In the genomic region with DNA sequence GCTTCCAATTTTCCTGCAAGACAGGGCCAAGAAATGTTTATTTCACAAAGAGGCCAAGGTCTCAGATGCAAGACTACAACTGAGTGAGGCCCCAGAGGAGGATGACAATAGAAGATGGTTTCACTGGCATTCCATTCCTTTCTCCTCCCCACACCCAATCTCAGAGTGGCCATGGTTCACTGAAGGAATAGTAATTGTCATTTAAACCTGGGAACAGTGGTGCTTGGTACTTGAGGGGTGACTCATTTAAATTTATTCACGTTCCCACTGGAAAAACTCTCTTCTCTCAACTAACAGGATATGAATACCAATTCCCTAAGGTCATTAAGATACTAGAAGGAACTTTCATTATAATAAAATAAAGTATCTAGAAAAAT, we compare ENCODE assay signal across 10 cellular contexts. TPM values are rescaled to one million over a fixed set of nuclear protein-coding genes. Genes with fewer than 3 reads are reported as not detected.
A peak's percentile ranks its signal among the peaks of the same experiment; 100 is the strongest.
DNase-seq lines count a peak whose midpoint lies in the region; ATAC-seq and TF ChIP-seq lines count a peak whose summit lies in the region.
"Had no signal": no experiment of that assay in that cellular context is flagged by ENCODE, and none has a peak within 500 bp of the region (broad histone marks: within the 10 kb centered on the region; RNA-seq: fewer than 3 reads in every experiment).

No MANE protein-coding gene starts in this region.

- H3K27ac ChIP-seq in AG04450 (ENCODE audit: low read depth, low read length) (peak overlapping the region; percentile 87), PC-3 (ENCODE audit: low read length) (peak overlapping the region; percentile 96), mesodermal cell (ENCODE audit: low read depth, low read length, severe bottlenecking) (peak overlapping the region; percentile 33)

- DNase-seq in AG04450 (ENCODE audit: low read depth, low spot score) = no peak
- peak; percentile 92 for DNase-seq in PC-3
- DNase-seq in epithelial cell of proximal tubule (ENCODE audit: low read depth) = peak; percentile 92
- DNase-seq in NCI-H1092 treated with DMSO at 0.1 percent for 48 hours (lab: John Stamatoyannopoulos, UW) = no peak
- no peak for DNase-seq in activated CD4-positive, alpha-beta T cell treated with anti-CD3 and anti-CD28 coated beads for 1 hour
- no peak for DNase-seq in effector CD4-positive, alpha-beta T cell
- DNase-seq: activated CD4-positive, alpha-beta T cell treated with anti-CD3 and anti-CD28 coated beads for 4 hours; NCI-H748 treated with DMSO at 0.1 percent for 48 hours had no signal

- peak overlapping the region; percentile 56 for H3K4me2 ChIP-seq in PC-3 (ENCODE audit: low read length)

- TF ChIP-seq CTCF in AG04450 (IDR thresholded peaks at IDR 0.05; ENCODE audit: low read depth, low read length) (no peak), PC-3 (conservative IDR thresholded peaks at IDR 0.05; ENCODE audit: low read depth, low read length) (no peak), epithelial cell of proximal tubule (conservative IDR thresholded peaks at IDR 0.05; ENCODE audit: low read depth, low read length) (no peak)

- H3K27me3 ChIP-seq in AG04450 (ENCODE audit: control insufficient read depth, insufficient read depth, low read length) (no peaks in the 10 kb centered on the region), PC-3 (ENCODE audit: low read length) (no peaks in the 10 kb centered on the region)

- no CpG with 5 or more reads among the region's 1 CpG for WGBS in mesodermal cell (ENCODE audit: insufficient coverage in 2 of 2), 2 experiments

- H3K9me3 ChIP-seq in AG04450 (ENCODE audit: control insufficient read depth, insufficient read depth, low read length) (no peaks in the 10 kb centered on the region), PC-3 (ENCODE audit: low read length) (no peaks in the 10 kb centered on the region), mesodermal cell (ENCODE audit: control insufficient read depth, low read length) (no peaks in the 10 kb centered on the region)

- no peak overlapping the region for H2AFZ ChIP-seq in PC-3 (ENCODE audit: low read length)

- H3K4me1 ChIP-seq in PC-3 (ENCODE audit: insufficient read depth, low read length) = peaks cover 85% of the 10 kb centered on the region
- peaks cover 34% of the 10 kb centered on the region for H3K4me1 ChIP-seq in mesodermal cell (ENCODE audit: control insufficient read depth, insufficient read depth, low read length, poor library complexity, severe bottlenecking)

- no peaks in the 10 kb centered on the region for H3K36me3 ChIP-seq in PC-3 (ENCODE audit: low read depth, low read length)
- no peaks in the 10 kb centered on the region for H3K36me3 ChIP-seq in mesodermal cell (ENCODE audit: control insufficient read depth, insufficient read depth, low read length)

- intact Hi-C loops in PC-3 (cut with micrococcal nuclease) = loop anchor here (2.0 to 5.0 kb wide), 3 partner anchors 14 to 43 kb away; no protein-coding TSS in a partner anchor

- peaks cover 35% of the 10 kb centered on the region for H3F3A ChIP-seq in PC-3 (ENCODE audit: low read length, unreplicated experiment)

- POLR2A ChIA-PET in AG04450 (lab: Yijun Ruan, JAX) (interaction anchor here (0.6 to 1.7 kb wide), 7 partner anchors 10 to 212 kb away, joined by 3 to 7 read pairs (median 5); no protein-coding TSS in a partner anchor), PC-3 (lab: Charles Lee; ENCODE audit: unreplicated experiment) (interaction anchor here (0.6 to 1.4 kb wide), 5 partner anchors 12 to 130 kb away, joined by 3 to 17 read pairs (median 8); no protein-coding TSS in a partner anchor)

- ATAC-seq in PC-3 = peak; percentile 45
- no peak for ATAC-seq in GM18909 (IDR thresholded peaks at IDR 0.05; ENCODE audit: poor library complexity, unreplicated experiment)

- no peaks in the 10 kb centered on the region for H3K9me2 ChIP-seq in PC-3 (replicated peaks; ENCODE audit: low read length)

- no peaks in the 10 kb centered on the region for H3K79me2 ChIP-seq in PC-3 (ENCODE audit: low read length)

- BruUV-seq in PC-3 (replicated peaks; lab: Mats Ljungman, UMichigan) = TSS peak; percentile 61

- CTCF ChIA-PET in AG04450 (lab: Charles Lee) (interaction anchor here (1.0 to 2.6 kb wide), 2 partner anchors 24 to 42 kb away, joined by 5 to 7 read pairs; no protein-coding TSS in a partner anchor), PC-3 (lab: Charles Lee) (interaction anchor here (0.8 kb wide), 1 partner anchor 22 kb away, joined by 3 read pairs; no protein-coding TSS in a partner anchor)

- no peak overlapping the region for H3K4me3 ChIP-seq in AG04450 (ENCODE audit: low read depth, low read length)
- 0 out of 2 replicates have a peak overlapping the region, but pooled peaks have one; percentile 6 for H3K4me3 ChIP-seq in PC-3 (ENCODE audit: low read length)
- H3K4me3 ChIP-seq in epithelial cell of proximal tubule (ENCODE audit: low read depth, low read length) = no peak overlapping the region
- no peak overlapping the region for H3K4me3 ChIP-seq in mesodermal cell (ENCODE audit: extremely low read depth, insufficient read depth, low read length, poor library complexity, severe bottlenecking)

- no peaks in the 10 kb centered on the region for H4K20me1 ChIP-seq in PC-3 (ENCODE audit: low read length)

- peak overlapping the region; percentile 97 for H3K9ac ChIP-seq in PC-3 (ENCODE audit: low read length)

RNA-seq across cellular contexts. Expression of a gene that starts 35.3 kb away (rescaled TPM):
- 4.3 and 6.1 TPM in 2 replicates for polyA plus RNA-seq in AG04450 (2011; rRNA removed)
- polyA minus RNA-seq in AG04450 (2011; rRNA and poly(A)+ RNA removed) = 2.1 and 3.5 TPM in 2 replicates
- 360 and 477 TPM in 2 replicates for total RNA-seq in PC-3 (2014; rRNA removed)
- 24.9 and 31.4 TPM in 2 replicates for total RNA-seq in epithelial cell of proximal tubule
- not detected for polyA plus RNA-seq in mesodermal cell (2013, experiment 1 of 2)
- not detected for polyA plus RNA-seq in mesodermal cell (2013, experiment 2 of 2)

Comparison
In these comparisons a context has a peak if more than half of its experiments do, and no peak if none do; other contexts are left out.
1. DNase-seq: peak in PC-3 (single experiment) and epithelial cell of proximal tubule (single experiment); none in AG04450 (single experiment), NCI-H1092 treated with DMSO at 0.1 percent for 48 hours (single experiment), activated CD4-positive, alpha-beta T cell treated with anti-CD3 and anti-CD28 coated beads for 1 hour (single experiment) and effector CD4-positive, alpha-beta T cell (single experiment).
2. H3K27ac ChIP-seq: peak in every context shown above with its lines; median percentile 96 in PC-3; 87 in AG04450; 33 in mesodermal cell.
3. RNA of a gene that starts 35.3 kb away (total RNA-seq): 360 to 477 TPM in PC-3; 24.9 to 31.4 TPM in epithelial cell of proximal tubule; every median in the first group is over 10 times any median in the second.